ENCODE assay signal across 2 cellular contexts in genomic region chr2:137912358-137912757, GRCh38.
TF ChIP-seq lines count a peak whose summit lies in the region.

No MANE protein-coding gene starts in this region.

TF ChIP-seq in HepG2, 621 proteins besides CTCF, POLR2A, EP300 and RAD21:
- TF ChIP-seq XBP1 (CRISPR knock-in tag; IDR thresholded peaks at IDR 0.05) (no peak), ELF3 (CRISPR knock-in tag; IDR thresholded peaks at IDR 0.05) (0 out of 2 replicates have a peak, but pooled peaks have one; percentile 20), ZBTB33 (CRISPR knock-in tag; IDR thresholded peaks at IDR 0.05) (no peak)

TF ChIP-seq in SK-N-SH, 30 proteins besides CTCF, POLR2A, EP300 and RAD21:
- TF ChIP-seq TEAD4 (IDR thresholded peaks at IDR 0.05; ENCODE audit: borderline replicate concordance, insufficient read depth) (no peak), FOXJ3 (CRISPR knock-in tag; IDR thresholded peaks at IDR 0.05) (no peak), TAF1 (IDR thresholded peaks at IDR 0.05; ENCODE audit: borderline replicate concordance, low read depth, low read length) (no peak), TCF12 (IDR thresholded peaks at IDR 0.05) (no peak), POLR2AphosphoS5 (IDR thresholded peaks at IDR 0.05; ENCODE audit: low read depth, low read length) (no peak)
